17 cellular contexts compared by ENCODE assay signal in genomic region chr1:20491866-20492265, GRCh38. TPM values are rescaled to one million over a fixed set of nuclear protein-coding genes. Genes with fewer than 3 reads are reported as not detected.
DNase-seq lines count a peak whose midpoint lies in the region; ATAC-seq, FAIRE-seq and TF ChIP-seq lines count a peak whose summit lies in the region.
"Had no signal": no experiment of that assay in that cellular context is flagged by ENCODE, and none has a peak within 500 bp of the region (broad histone marks: within the 10 kb centered on the region; RNA-seq: fewer than 3 reads in every experiment).

No MANE protein-coding gene starts in this region.

- peak; percentile 12 for DNase-seq in SK-N-SH
- DNase-seq in OCI-LY7 (ENCODE audit: low spot score), result no peak
- no peak for DNase-seq in H1 (ENCODE audit: low read depth in 1 of 2, low spot score in 2 of 2)
- DNase-seq in thyroid gland, result peak; percentile 71 to 86
- no peak for DNase-seq in activated CD8-positive, alpha-beta T cell treated with anti-CD3 and anti-CD28 coated beads, Interleukin-2, amount 10 ng/mL, durations not matched to agents 7 days and 5 days
- no peak for DNase-seq in effector memory CD4-positive, alpha-beta T cell
- DNase-seq in HPDE6-E6E7 (ENCODE audit: extremely low spot score), result no peak
- DNase-seq: 8988T; Calu3; CD4-positive, alpha-beta T cell; DMS 273 treated with DMSO at 0.1 percent for 48 hours had no signal

- TF ChIP-seq POLR2A in H1 (IDR thresholded peaks at IDR 0.05; ENCODE audit: control extremely low read depth in 1 of 2, low read depth in 2 of 2, low read length in 2 of 2) (no peak), thyroid gland (IDR thresholded peaks at IDR 0.05) (no peak)

- H3K18ac ChIP-seq in H1 (ENCODE audit: extremely low read depth, low read length), result no peak overlapping the region

- H4K8ac ChIP-seq in H1 (ENCODE audit: extremely low read depth, insufficient read depth, low read length), result no peak overlapping the region

- H3K4me1 ChIP-seq in SK-N-SH (ENCODE audit: control insufficient read depth in 1 of 2, insufficient read depth in 2 of 2, low read depth in 1 of 2, low read length in 1 of 2), result peaks cover 16% of the 10 kb centered on the region in 2 experiments; a peak in 3 of 4 replicates
- peaks cover 21% of the 10 kb centered on the region for H3K4me1 ChIP-seq in OCI-LY7 (ENCODE audit: insufficient read depth, low read length, poor library complexity, severe bottlenecking)
- peaks cover 2 to 28% (median 8%) of the 10 kb centered on the region in 4 experiments for H3K4me1 ChIP-seq in H1 (replicated peaks in 1 of 4; ENCODE audit: control insufficient read depth in 3 of 4, insufficient read depth in 4 of 4, low read length in 3 of 4)
- peaks cover 2 to 16% of the 10 kb centered on the region in 2 donors for H3K4me1 ChIP-seq in thyroid gland
- H3K4me1 ChIP-seq in effector memory CD4-positive, alpha-beta T cell (ENCODE audit: control insufficient read depth, insufficient read depth, low read length, poor library complexity, severe bottlenecking), result peaks cover 8% of the 10 kb centered on the region

- peaks cover 5% of the 10 kb centered on the region for H3K23me2 ChIP-seq in H1 (ENCODE audit: low read depth, low read length)

- FAIRE-seq in H1 (lab: Jason Lieb, UNC), result no peak
- FAIRE-seq: GM12878, GM18507, H54 had no signal

- H3K9me2 ChIP-seq in SK-N-SH (no peaks in the 10 kb centered on the region), OCI-LY7 (ENCODE audit: insufficient read depth, low read length) (no peaks in the 10 kb centered on the region)

- H2BK20ac ChIP-seq in H1 (ENCODE audit: low read length), result no peak overlapping the region

- H3K36me3 Mint-ChIP-seq in activated CD8-positive, alpha-beta T cell treated with anti-CD3 and anti-CD28 coated beads, Interleukin-2, amount 10 ng/mL, durations not matched to agents 7 days and 5 days (ENCODE audit: low read depth), result no peaks in the 10 kb centered on the region

- no peak overlapping the region for H2AK5ac ChIP-seq in H1 (ENCODE audit: low read depth, low read length)

- TF ChIP-seq RAD21 in SK-N-SH (IDR thresholded peaks at IDR 0.05; ENCODE audit: low read length) (no peak), H1 (IDR thresholded peaks at IDR 0.05 in 1 of 2, conservative IDR thresholded peaks at IDR 0.05 in 1 of 2; ENCODE audit: low read depth in 2 of 2, low read length in 2 of 2) (no peak)

- H4K20me1 ChIP-seq in SK-N-SH (ENCODE audit: insufficient read depth) (no peaks in the 10 kb centered on the region), OCI-LY7 (ENCODE audit: insufficient read depth, low read length) (no peaks in the 10 kb centered on the region), H1 (replicated peaks in 1 of 2; ENCODE audit: control insufficient read depth in 1 of 2, insufficient read depth in 2 of 2, low read length in 2 of 2) (no peaks in the 10 kb centered on the region)

- no peaks in the 10 kb centered on the region for H3K4me1 Mint-ChIP-seq in activated CD8-positive, alpha-beta T cell treated with anti-CD3 and anti-CD28 coated beads, Interleukin-2, amount 10 ng/mL, durations not matched to agents 7 days and 5 days (ENCODE audit: low read depth)

- TF ChIP-seq EP300 in SK-N-SH (IDR thresholded peaks at IDR 0.05; ENCODE audit: borderline replicate concordance in 1 of 2, low read depth in 1 of 2, low read length in 1 of 2) (no peak), H1 (IDR thresholded peaks at IDR 0.05; ENCODE audit: borderline replicate concordance in 1 of 2, low read depth in 2 of 2, low read length in 2 of 2) (no peak)

- H4K5ac ChIP-seq in H1 (ENCODE audit: insufficient read length, low read depth, low read length), result no peak overlapping the region

- WGBS in SK-N-SH (ENCODE audit: low lambda C conversion rate), result 93% methylated on average over 3 of the region's 7 CpGs
- WGBS in H1 (ENCODE audit: extremely low coverage in 1 of 2, insufficient coverage in 1 of 2, insufficient read length in 1 of 2, insufficient replicate concordance in 2 of 2, low coverage in 1 of 2, low lambda C conversion rate in 2 of 2, missing lambda C conversion rate in 1 of 2), 2 experiments, result 81% methylated on average over 7 of the region's 7 CpGs; no CpG with 5 or more reads in 1 of the 2 experiments
- WGBS in thyroid gland, 2 donors, result 28 to 51% methylated on average over 3 to 7 of the region's 7 CpGs

- peaks cover 33% of the 10 kb centered on the region for H3K27me3 Mint-ChIP-seq in activated CD8-positive, alpha-beta T cell treated with anti-CD3 and anti-CD28 coated beads, Interleukin-2, amount 10 ng/mL, durations not matched to agents 7 days and 5 days (ENCODE audit: low read depth)

- H3K36me3 ChIP-seq in SK-N-SH (replicated peaks in 1 of 2; ENCODE audit: control insufficient read depth in 1 of 2, insufficient read depth in 2 of 2, low read length in 1 of 2), result no peaks in the 10 kb centered on the region
- no peaks in the 10 kb centered on the region for H3K36me3 ChIP-seq in OCI-LY7 (ENCODE audit: insufficient read depth, low read length)
- H3K36me3 ChIP-seq in H1 (ENCODE audit: control insufficient read depth in 2 of 4, insufficient read depth in 4 of 4, low read length in 3 of 4), result no peaks in the 10 kb centered on the region
- no peaks in the 10 kb centered on the region for H3K36me3 ChIP-seq in thyroid gland
- H3K36me3 ChIP-seq in effector memory CD4-positive, alpha-beta T cell (ENCODE audit: control insufficient read depth, insufficient read depth, low read length), result no peaks in the 10 kb centered on the region
- H3K36me3 ChIP-seq: BLaER1 treated with 17β-estradiol and CSF1 and Interleukin-3, amounts not matched to agents 10 nM and 100 nM had no signal

- H2AFZ ChIP-seq in SK-N-SH (ENCODE audit: low read depth) (no peak overlapping the region), OCI-LY7 (ENCODE audit: low read length) (no peak overlapping the region), H1 (ENCODE audit: low read length) (no peak overlapping the region)

- H3K9me3 Mint-ChIP-seq in activated CD8-positive, alpha-beta T cell treated with anti-CD3 and anti-CD28 coated beads, Interleukin-2, amount 10 ng/mL, durations not matched to agents 7 days and 5 days (ENCODE audit: insufficient read depth), result no peaks in the 10 kb centered on the region
- H3K9me3 Mint-ChIP-seq: CD4-positive, alpha-beta T cell had no signal

- no peaks in the 10 kb centered on the region for H3K9me3 ChIP-seq in SK-N-SH
- H3K9me3 ChIP-seq in OCI-LY7 (ENCODE audit: low read length), result no peaks in the 10 kb centered on the region
- no peaks in the 10 kb centered on the region; a peak in 1 of 4 replicates for H3K9me3 ChIP-seq in H1 (ENCODE audit: insufficient read depth in 2 of 2, low read depth in 1 of 2, low read length in 1 of 2)
- H3K9me3 ChIP-seq in thyroid gland, result no peaks in the 10 kb centered on the region
- H3K9me3 ChIP-seq in effector memory CD4-positive, alpha-beta T cell (ENCODE audit: control insufficient read depth, low read length), result no peaks in the 10 kb centered on the region
- H3K9me3 ChIP-seq: BLaER1 treated with 17β-estradiol and CSF1 and Interleukin-3, amounts not matched to agents 10 nM and 100 nM had no signal

- no peak overlapping the region for H2BK120ac ChIP-seq in H1 (replicated peaks; ENCODE audit: low read depth, low read length)

- CTCF ChIA-PET in SK-N-SH (lab: Yijun Ruan, JAX), result interaction anchor here (0.9 to 14.4 kb wide), 14 partner anchors 9 to 610 kb away, joined by 3 to 286 read pairs (median 14); partner anchors contain the start of gene OTUD3
- CTCF ChIA-PET in OCI-LY7 (lab: Charles Lee; ENCODE audit: unreplicated experiment), result interaction anchor here (1.7 kb wide), 1 partner anchor 279 kb away, joined by 5 read pairs; no protein-coding TSS in a partner anchor
- CTCF ChIA-PET in H1 (lab: Charles Lee; ENCODE audit: partially characterized antibody), result interaction anchor here (1.1 to 6.9 kb wide), 14 partner anchors 8 to 535 kb away, joined by 3 to 47 read pairs (median 8); no protein-coding TSS in a partner anchor
- CTCF ChIA-PET in activated CD8-positive, alpha-beta T cell treated with anti-CD3 and anti-CD28 coated beads, Interleukin-2, amount 10 ng/mL, durations not matched to agents 7 days and 5 days (lab: Charles Lee), result interaction anchor here (1.2 to 6.8 kb wide), 4 partner anchors 115 to 340 kb away, joined by 3 to 61 read pairs (median 6); no protein-coding TSS in a partner anchor

- no peak overlapping the region for H3K4me3 Mint-ChIP-seq in activated CD8-positive, alpha-beta T cell treated with anti-CD3 and anti-CD28 coated beads, Interleukin-2, amount 10 ng/mL, durations not matched to agents 7 days and 5 days
- H3K4me3 Mint-ChIP-seq: CD4-positive, alpha-beta T cell had no signal

- no peak overlapping the region for H3K9ac ChIP-seq in SK-N-SH
- H3K9ac ChIP-seq in H1 (replicated peaks in 1 of 4; ENCODE audit: extremely low read depth in 1 of 4, low read depth in 3 of 4, low read length in 3 of 4), result no peak overlapping the region
- H3K9ac ChIP-seq: BLaER1 treated with 17β-estradiol and CSF1 and Interleukin-3, amounts not matched to agents 10 nM and 100 nM had no signal

- H3K56ac ChIP-seq in H1 (replicated peaks; ENCODE audit: insufficient read length, low read depth, low read length), result no peak overlapping the region

- H3K27me3 ChIP-seq in SK-N-SH (ENCODE audit: insufficient read depth) (0 out of 2 replicates have a peak, but pooled peaks cover 3% of the 10 kb centered on the region), H1 (replicated peaks in 1 of 4; ENCODE audit: control insufficient read depth in 3 of 4, extremely low read depth in 1 of 4, insufficient read depth in 3 of 4, low read length in 3 of 4) (peaks cover 0 to 27% (median 18%) of the 10 kb centered on the region in 4 experiments; a peak in 6 of 7 replicates), thyroid gland (no peaks in the 10 kb centered on the region)
- no peaks in the 10 kb centered on the region for H3K27me3 ChIP-seq in effector memory CD4-positive, alpha-beta T cell (replicated peaks; ENCODE audit: control insufficient read depth, insufficient read depth, low read length, poor library complexity, severe bottlenecking)

- no peak overlapping the region for H3K4ac ChIP-seq in H1 (replicated peaks; ENCODE audit: insufficient read length, low read depth, low read length)

- ATAC-seq in SK-N-SH treated with all-trans-retinoic acid at 6 μM for 48 hours, result no peak
- ATAC-seq in activated CD8-positive, alpha-beta T cell treated with anti-CD3 and anti-CD28 coated beads, Interleukin-2, amount 10 ng/mL, durations not matched to agents 7 days and 5 days, result no peak
- ATAC-seq: GM12878, HCT116 had no signal

- no peaks in the 10 kb centered on the region for H3K79me1 ChIP-seq in H1 (ENCODE audit: low read depth, low read length)

- H3K14ac ChIP-seq in H1 (ENCODE audit: insufficient read length), result no peak overlapping the region

- no peaks in the 10 kb centered on the region for H3K79me2 ChIP-seq in SK-N-SH (ENCODE audit: insufficient read depth)
- H3K79me2 ChIP-seq in OCI-LY7 (ENCODE audit: insufficient read depth, low read depth, low read length), result no peaks in the 10 kb centered on the region
- H3K79me2 ChIP-seq in H1 (ENCODE audit: control insufficient read depth in 1 of 2, insufficient read depth in 2 of 2, low read length in 2 of 2), result no peaks in the 10 kb centered on the region

- TF ChIP-seq CTCF in SK-N-SH (IDR thresholded peaks at IDR 0.05) (no peak), OCI-LY7 (conservative IDR thresholded peaks at IDR 0.05; ENCODE audit: low read length) (0 out of 2 replicates have a peak, but pooled peaks have one; percentile 22), H1 (IDR thresholded peaks at IDR 0.05; ENCODE audit: control extremely low read depth in 1 of 3, insufficient read depth in 1 of 3, low read depth in 1 of 3, low read length in 3 of 3) (no peak), thyroid gland (IDR thresholded peaks at IDR 0.05) (no peak)

- H2BK5ac ChIP-seq in H1 (ENCODE audit: low read depth, low read length), result no peak overlapping the region

- H3K23ac ChIP-seq in H1 (ENCODE audit: insufficient read length), result no peak overlapping the region

- peaks cover 2% of the 10 kb centered on the region for H3F3A ChIP-seq in SK-N-SH (replicated peaks; ENCODE audit: insufficient read depth)

- POLR2A ChIA-PET in SK-N-SH (lab: Yijun Ruan, JAX), result no interaction called here
- POLR2A ChIA-PET in OCI-LY7 (lab: Charles Lee), result interaction anchor here (0.5 kb wide), 1 partner anchor 133 kb away, joined by 3 read pairs; no protein-coding TSS in a partner anchor
- POLR2A ChIA-PET in H1 (lab: Charles Lee; ENCODE audit: partially characterized antibody), result interaction anchor here (1.2 kb wide), 1 partner anchor 11 kb away, joined by 4 read pairs; no protein-coding TSS in a partner anchor
- POLR2A ChIA-PET in activated CD8-positive, alpha-beta T cell treated with anti-CD3 and anti-CD28 coated beads, Interleukin-2, amount 10 ng/mL, durations not matched to agents 7 days and 5 days (lab: Charles Lee), result no interaction called here

- no peak overlapping the region for H4K91ac ChIP-seq in H1 (replicated peaks; ENCODE audit: insufficient read length, low read length)

- peak overlapping the region; percentile 39; the same call in 1 of the 2 replicates for H2BK12ac ChIP-seq in H1 (ENCODE audit: low read depth, low read length)

- no TSS peak for BruUV-seq in OCI-LY7 (replicated peaks; lab: Mats Ljungman, UMichigan)

- H2BK15ac ChIP-seq in H1 (ENCODE audit: low read length), result no peak overlapping the region

- H3K4me2 ChIP-seq in SK-N-SH (no peak overlapping the region), OCI-LY7 (ENCODE audit: low read length) (no peak overlapping the region), H1 (ENCODE audit: insufficient read depth in 1 of 2, low read depth in 2 of 2, low read length in 2 of 2) (no peak overlapping the region)
- H3K4me2 ChIP-seq: BLaER1 treated with 17β-estradiol and CSF1 and Interleukin-3, amounts not matched to agents 10 nM and 100 nM had no signal

- H3K27ac ChIP-seq in SK-N-SH (ENCODE audit: low read depth in 2 of 2, low read length in 1 of 2) (no peak overlapping the region), OCI-LY7 (ENCODE audit: low read depth, low read length, poor library complexity, severe bottlenecking) (no peak overlapping the region), H1 (ENCODE audit: low read depth, low read length) (no peak overlapping the region), thyroid gland (no peak overlapping the region)
- H3K27ac ChIP-seq in effector memory CD4-positive, alpha-beta T cell (ENCODE audit: insufficient read depth, low read length, poor library complexity, severe bottlenecking), result no peak overlapping the region
- H3K27ac ChIP-seq: BLaER1 treated with 17β-estradiol and CSF1 and Interleukin-3, amounts not matched to agents 10 nM and 100 nM had no signal

- intact Hi-C loops in OCI-LY7 (cut with micrococcal nuclease; ENCODE audit: unreplicated experiment), result loop anchor here (2.0 to 5.0 kb wide), 3 partner anchors 61 to 575 kb away; no protein-coding TSS in a partner anchor
- intact Hi-C loops in thyroid gland (cut with DNase I), result loop anchor here (5.0 to 10.0 kb wide), 3 partner anchors 115 to 567 kb away; partner anchors contain the start of gene PLA2G2E

- no peak overlapping the region for H3K4me3 ChIP-seq in SK-N-SH (ENCODE audit: low read depth in 2 of 2, low read length in 1 of 2)
- H3K4me3 ChIP-seq in OCI-LY7 (ENCODE audit: low read depth, low read length, poor library complexity, severe bottlenecking), result no peak overlapping the region
- no peak overlapping the region for H3K4me3 ChIP-seq in H1 (ENCODE audit: extremely low read depth in 1 of 4, insufficient read depth in 2 of 4, low read depth in 3 of 4, low read length in 4 of 4)
- H3K4me3 ChIP-seq in thyroid gland (replicated peaks in 1 of 3), result no peak overlapping the region
- no peak overlapping the region for H3K4me3 ChIP-seq in effector memory CD4-positive, alpha-beta T cell (ENCODE audit: insufficient read depth, low read depth, low read length, poor library complexity, severe bottlenecking)
- H3K4me3 ChIP-seq: BLaER1 treated with 17β-estradiol and CSF1 and Interleukin-3, amounts not matched to agents 10 nM and 100 nM; GM12878 had no signal

- H3K27ac Mint-ChIP-seq in activated CD8-positive, alpha-beta T cell treated with anti-CD3 and anti-CD28 coated beads, Interleukin-2, amount 10 ng/mL, durations not matched to agents 7 days and 5 days, result no peak overlapping the region
- H3K27ac Mint-ChIP-seq: CD4-positive, alpha-beta T cell had no signal

RNA-seq across cellular contexts. Expression of gene CAMK2N1, which starts 5.9 kb away (rescaled TPM):
- 2.8 and 5.3 TPM in 2 replicates for polyA plus RNA-seq in SK-N-SH (2012; rRNA removed)
- polyA plus RNA-seq in SK-N-SH (2012; cell fraction: cytosol; rRNA removed), result 8.4 and 9.9 TPM in 2 replicates
- 1.3 and 1.6 TPM in 2 replicates for polyA plus RNA-seq in SK-N-SH (2012; cell fraction: nucleus; rRNA removed)
- not detected in 2 replicates for total RNA-seq in OCI-LY7 (2014; rRNA removed; shearing (Covaris generic))
- total RNA-seq in OCI-LY7 (2022), result not detected in 2 replicates
- total RNA-seq in H1 (2021; fragmentation: NEBNext Ultra II Directional; extraction: Animal tissue kit (Norgen Biotek cat#: 25700)), result 5.6 and 7.4 TPM in 2 replicates
- polyA plus RNA-seq in H1 (2011; rRNA removed), result 1.8 and 2.3 TPM in 2 replicates
- polyA plus RNA-seq in H1 (2011; cell fraction: cytosol; rRNA removed), result 2.2 TPM
- polyA plus RNA-seq in H1 (2011; cell fraction: nucleus; rRNA removed), result 2.4 TPM
- 4.4 to 6.6 TPM (median 4.5 TPM) in 4 replicates for polyA plus RNA-seq in H1 (2012, experiment 1 of 2)
- 3.6 TPM for polyA plus RNA-seq in H1 (2012, experiment 2 of 2)
- polyA plus RNA-seq in H1 (2013, experiment 1 of 2), result 8.6 TPM
- 8.6 TPM for polyA plus RNA-seq in H1 (2013, experiment 2 of 2)
- polyA minus RNA-seq in H1 (2011; rRNA and poly(A)+ RNA removed), result 0.34 and 0.41 TPM in 2 replicates
- polyA minus RNA-seq in H1 (2011; cell fraction: cytosol; rRNA and poly(A)+ RNA removed), result 2.3 TPM
- polyA minus RNA-seq in H1 (2011; cell fraction: nucleus; rRNA and poly(A)+ RNA removed), result 1.4 TPM
- 10 to 100 TPM in 1 of 4 donors, 1 to 10 TPM in 3; 3.2 to 12.2 (median 8.1) TPM for total RNA-seq in thyroid gland
- under 1 TPM; 0.29 to 0.44 TPM for total RNA-seq in activated CD8-positive, alpha-beta T cell treated with anti-CD3 and anti-CD28 coated beads, Interleukin-2, amount 10 ng/mL, durations not matched to agents 7 days and 5 days
- polyA plus RNA-seq: GM12878 had no signal

RNA-seq across cellular contexts. Expression of gene MUL1, which starts 16.1 kb away (rescaled TPM):
- 22.8 and 26.4 TPM in 2 replicates for polyA plus RNA-seq in SK-N-SH (2012; rRNA removed)
- polyA plus RNA-seq in SK-N-SH (2012; cell fraction: cytosol; rRNA removed), result 13.8 and 20.8 TPM in 2 replicates
- polyA plus RNA-seq in SK-N-SH (2012; cell fraction: nucleus; rRNA removed), result 12.8 and 16.0 TPM in 2 replicates
- 15.5 and 16.3 TPM in 2 replicates for total RNA-seq in OCI-LY7 (2014; rRNA removed; shearing (Covaris generic))
- 20.6 and 25.2 TPM in 2 replicates for total RNA-seq in OCI-LY7 (2022)
- 16.4 and 16.9 TPM in 2 replicates for total RNA-seq in H1 (2021; fragmentation: NEBNext Ultra II Directional; extraction: Animal tissue kit (Norgen Biotek cat#: 25700))
- polyA plus RNA-seq in H1 (2011; rRNA removed), result 20.5 and 20.8 TPM in 2 replicates
- polyA plus RNA-seq in H1 (2011; cell fraction: cytosol; rRNA removed), result 17.4 TPM
- polyA plus RNA-seq in H1 (2011; cell fraction: nucleus; rRNA removed), result 20.6 TPM
- polyA plus RNA-seq in H1 (2012, experiment 1 of 2), result 12.0 to 19.7 TPM (median 17.1 TPM) in 4 replicates
- polyA plus RNA-seq in H1 (2012, experiment 2 of 2), result 22.2 TPM
- 17.9 TPM for polyA plus RNA-seq in H1 (2013, experiment 1 of 2)
- 20.4 TPM for polyA plus RNA-seq in H1 (2013, experiment 2 of 2)
- polyA minus RNA-seq in H1 (2011; rRNA and poly(A)+ RNA removed), result 21.6 and 22.8 TPM in 2 replicates
- polyA minus RNA-seq in H1 (2011; cell fraction: cytosol; rRNA and poly(A)+ RNA removed), result 10.4 TPM
- polyA minus RNA-seq in H1 (2011; cell fraction: nucleus; rRNA and poly(A)+ RNA removed), result 13.4 TPM
- 10 to 100 TPM; 30.1 to 42.1 (median 35.0) TPM for total RNA-seq in thyroid gland
- total RNA-seq in activated CD8-positive, alpha-beta T cell treated with anti-CD3 and anti-CD28 coated beads, Interleukin-2, amount 10 ng/mL, durations not matched to agents 7 days and 5 days, result 10 to 100 TPM; 17.2 to 18.6 TPM

Comparison
In these comparisons a context has a peak if more than half of its experiments do, and no peak if none do; other contexts are left out.
1. DNase-seq: peak in SK-N-SH (single experiment) and thyroid gland (2 of 2); none in OCI-LY7 (single experiment), H1 (0 of 2), activated CD8-positive, alpha-beta T cell treated with anti-CD3 and anti-CD28 coated beads, Interleukin-2, amount 10 ng/mL, durations not matched to agents 7 days and 5 days (single experiment), effector memory CD4-positive, alpha-beta T cell (0 of 3) and HPDE6-E6E7 (single experiment).
2. POLR2A ChIA-PET loops: an anchor here in OCI-LY7 (0.5 kb wide) and H1 (1.2 kb wide); none called in SK-N-SH and activated CD8-positive, alpha-beta T cell treated with anti-CD3 and anti-CD28 coated beads, Interleukin-2, amount 10 ng/mL, durations not matched to agents 7 days and 5 days.